19 cellular contexts compared by ENCODE assay signal in the genomic region with DNA sequence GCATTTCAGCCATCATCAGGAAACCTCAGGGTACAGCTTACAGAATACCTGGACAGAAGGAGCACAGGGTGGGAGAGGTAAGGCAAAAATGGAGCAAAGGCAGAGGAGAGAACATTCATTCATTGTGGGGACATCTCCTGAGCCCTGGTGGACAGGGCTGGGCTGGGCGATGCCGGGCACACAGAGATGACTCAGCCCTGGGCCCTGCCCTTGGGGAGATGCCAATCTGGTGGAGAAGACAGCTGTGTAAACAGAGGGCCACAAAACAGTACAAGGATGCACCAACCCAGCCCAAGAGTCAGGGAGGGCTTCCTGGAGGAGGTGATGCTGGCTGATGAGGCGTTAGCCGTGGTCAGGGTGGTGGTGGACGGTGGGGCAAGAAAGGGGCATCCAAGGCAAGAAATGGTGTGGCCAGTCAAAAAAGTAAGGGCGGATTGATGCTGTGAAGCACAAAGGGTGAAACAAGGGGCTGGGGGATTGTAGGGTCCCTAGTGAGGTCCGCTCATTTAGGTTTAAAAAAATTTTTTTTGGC. TPM values are rescaled to one million over a fixed set of nuclear protein-coding genes. Genes with fewer than 3 reads are reported as not detected.
DNase-seq lines count a peak whose midpoint lies in the region; ATAC-seq and TF ChIP-seq lines count a peak whose summit lies in the region.
"Had no signal": no experiment of that assay in that cellular context is flagged by ENCODE, and none has a peak within 500 bp of the region (broad histone marks: within the 10 kb centered on the region; RNA-seq: fewer than 3 reads in every experiment).

No MANE protein-coding gene starts in this region.

- H3K36me3 ChIP-seq in ACC112 (ENCODE audit: insufficient read depth, low read length), result no peaks in the 10 kb centered on the region
- H3K36me3 ChIP-seq: HAP-1, neural progenitor cell had no signal

- no peak overlapping the region for H3K4me3 Mint-ChIP-seq in activated T-helper 2 cell treated with anti-CD3 and anti-CD28 coated beads, Interferon-gamma antibody, Interleukin-2, Interleukin-4, amounts not matched to agents 10 μg/mL and 5 μg/mL and 100 μg/mL, durations not matched to agents 14 hours and 24 hours and 36 hours (ENCODE audit: low read depth)
- no peak overlapping the region for H3K4me3 Mint-ChIP-seq in activated CD8-positive, alpha-beta T cell treated with anti-CD3 and anti-CD28 coated beads, Interleukin-2, amount 10 ng/mL, durations not matched to agents 7 days and 5 days
- H3K4me3 Mint-ChIP-seq: activated CD4-positive, alpha-beta T cell treated with anti-CD3 and anti-CD28 coated beads, Interleukin-2, amount 10 ng/mL, durations not matched to agents 24 days and 14 days; activated T-cell treated with anti-CD3 and anti-CD28 coated beads, Interleukin-2, amount 50 U/mL, for 24 hours; neural progenitor cell; stimulated activated memory B cell treated with anti-CD40 and anti-IgM and Interleukin-4, amounts not matched to agents 10 μg/mL and 1 μg/mL and 100 μg/mL, for 72 hours; T-helper 2 cell treated with Interferon-gamma antibody and Interleukin-4, amounts not matched to agents 5 μg/mL and 100 μg/mL, for 36 hours had no signal

- no peak overlapping the region for H2AFZ ChIP-seq in ACC112 (ENCODE audit: low read length, unreplicated experiment)
- H2AFZ ChIP-seq: neural progenitor cell had no signal

- H3K4me3 ChIP-seq in ACC112 (ENCODE audit: low read depth, low read length), result peak overlapping the region; percentile 21; the same call in 1 of the 2 replicates
- H3K4me3 ChIP-seq in coronary artery, result no peak overlapping the region
- H3K4me3 ChIP-seq: HAP-1, neural progenitor cell had no signal

- H3K27ac Mint-ChIP-seq in activated T-helper 2 cell treated with anti-CD3 and anti-CD28 coated beads, Interferon-gamma antibody, Interleukin-2, Interleukin-4, amounts not matched to agents 10 μg/mL and 5 μg/mL and 100 μg/mL, durations not matched to agents 14 hours and 24 hours and 36 hours, result no peak overlapping the region
- no peak overlapping the region for H3K27ac Mint-ChIP-seq in activated CD8-positive, alpha-beta T cell treated with anti-CD3 and anti-CD28 coated beads, Interleukin-2, amount 10 ng/mL, durations not matched to agents 7 days and 5 days
- H3K27ac Mint-ChIP-seq: activated CD4-positive, alpha-beta T cell treated with anti-CD3 and anti-CD28 coated beads, Interleukin-2, amount 10 ng/mL, durations not matched to agents 24 days and 14 days; activated T-cell treated with anti-CD3 and anti-CD28 coated beads, Interleukin-2, amount 50 U/mL, for 24 hours; neural progenitor cell; stimulated activated memory B cell treated with anti-CD40 and anti-IgM and Interleukin-4, amounts not matched to agents 10 μg/mL and 1 μg/mL and 100 μg/mL, for 72 hours; T-helper 2 cell treated with Interferon-gamma antibody and Interleukin-4, amounts not matched to agents 5 μg/mL and 100 μg/mL, for 36 hours had no signal

- peaks cover 17% of the 10 kb centered on the region for H3K27me3 Mint-ChIP-seq in activated T-helper 2 cell treated with anti-CD3 and anti-CD28 coated beads, Interferon-gamma antibody, Interleukin-2, Interleukin-4, amounts not matched to agents 10 μg/mL and 5 μg/mL and 100 μg/mL, durations not matched to agents 14 hours and 24 hours and 36 hours (ENCODE audit: low read depth)
- H3K27me3 Mint-ChIP-seq in activated CD8-positive, alpha-beta T cell treated with anti-CD3 and anti-CD28 coated beads, Interleukin-2, amount 10 ng/mL, durations not matched to agents 7 days and 5 days (ENCODE audit: low read depth), result peaks cover 14% of the 10 kb centered on the region

- peaks cover 3% of the 10 kb centered on the region for H3K9me3 Mint-ChIP-seq in activated T-helper 2 cell treated with anti-CD3 and anti-CD28 coated beads, Interferon-gamma antibody, Interleukin-2, Interleukin-4, amounts not matched to agents 10 μg/mL and 5 μg/mL and 100 μg/mL, durations not matched to agents 14 hours and 24 hours and 36 hours
- no peaks in the 10 kb centered on the region for H3K9me3 Mint-ChIP-seq in activated CD8-positive, alpha-beta T cell treated with anti-CD3 and anti-CD28 coated beads, Interleukin-2, amount 10 ng/mL, durations not matched to agents 7 days and 5 days (ENCODE audit: insufficient read depth)
- H3K9me3 Mint-ChIP-seq: neural progenitor cell had no signal

- H3K4me1 ChIP-seq in ACC112 (ENCODE audit: control insufficient read depth, insufficient read depth, low read length, unreplicated experiment), result peaks cover 11% of the 10 kb centered on the region
- H3K4me1 ChIP-seq: HAP-1, neural progenitor cell had no signal

- peak; percentile 96 for DNase-seq in LHCN-M2 (ENCODE audit: low read depth)
- DNase-seq in coronary artery (ENCODE audit: low spot score), result peak; percentile 47
- peak; percentile 38 for DNase-seq in kidney tubule cell (ENCODE audit: low spot score)
- DNase-seq in activated T-helper 2 cell treated with anti-CD3 and anti-CD28 coated beads, Interferon-gamma antibody, Interleukin-2, Interleukin-4, amounts not matched to agents 10 μg/mL and 5 μg/mL and 100 μg/mL, durations not matched to agents 14 hours and 24 hours and 36 hours (ENCODE audit: low spot score), result no peak
- no peak for DNase-seq in superior temporal gyrus (ENCODE audit: extremely low spot score)
- no peak for DNase-seq in activated CD8-positive, alpha-beta T cell treated with anti-CD3 and anti-CD28 coated beads, Interleukin-2, amount 10 ng/mL, durations not matched to agents 7 days and 5 days
- DNase-seq: activated CD4-positive, alpha-beta T cell treated with anti-CD3 and anti-CD28 coated beads, Interleukin-2, amount 10 ng/mL, durations not matched to agents 24 days and 14 days; activated T-cell treated with anti-CD3 and anti-CD28 coated beads, Interleukin-2, amount 50 U/mL, for 24 hours; erythroblast; NCI-H2081 treated with DMSO at 0.1 percent for 48 hours; NCI-H774; right cardiac atrium had no signal

- ATAC-seq in GM19023 (IDR thresholded peaks at IDR 0.05; ENCODE audit: unreplicated experiment), result no peak
- ATAC-seq in activated CD8-positive, alpha-beta T cell treated with anti-CD3 and anti-CD28 coated beads, Interleukin-2, amount 10 ng/mL, durations not matched to agents 7 days and 5 days, result no peak
- ATAC-seq: right cardiac atrium; stimulated activated memory B cell treated with anti-CD40 and anti-IgM and Interleukin-4, amounts not matched to agents 10 μg/mL and 1 μg/mL and 100 μg/mL, for 72 hours had no signal

- CTCF ChIA-PET in activated CD8-positive, alpha-beta T cell treated with anti-CD3 and anti-CD28 coated beads, Interleukin-2, amount 10 ng/mL, durations not matched to agents 7 days and 5 days (lab: Charles Lee), result no interaction called here

- TF ChIP-seq CTCF in coronary artery (IDR thresholded peaks at IDR 0.05), result no peak

- no peaks in the 10 kb centered on the region for H3K36me3 Mint-ChIP-seq in activated T-helper 2 cell treated with anti-CD3 and anti-CD28 coated beads, Interferon-gamma antibody, Interleukin-2, Interleukin-4, amounts not matched to agents 10 μg/mL and 5 μg/mL and 100 μg/mL, durations not matched to agents 14 hours and 24 hours and 36 hours (ENCODE audit: low read depth)
- H3K36me3 Mint-ChIP-seq in activated CD8-positive, alpha-beta T cell treated with anti-CD3 and anti-CD28 coated beads, Interleukin-2, amount 10 ng/mL, durations not matched to agents 7 days and 5 days (ENCODE audit: low read depth), result peaks cover 2% of the 10 kb centered on the region
- H3K36me3 Mint-ChIP-seq: neural progenitor cell had no signal

- no peaks in the 10 kb centered on the region for H3K27me3 ChIP-seq in ACC112 (ENCODE audit: insufficient read depth, low read length)

- intact Hi-C loops in activated T-helper 2 cell treated with anti-CD3 and anti-CD28 coated beads, Interferon-gamma antibody, Interleukin-2, Interleukin-4, amounts not matched to agents 10 μg/mL and 5 μg/mL and 100 μg/mL, durations not matched to agents 14 hours and 24 hours and 36 hours (cut with micrococcal nuclease), result no loop called here

- POLR2A ChIA-PET in activated CD8-positive, alpha-beta T cell treated with anti-CD3 and anti-CD28 coated beads, Interleukin-2, amount 10 ng/mL, durations not matched to agents 7 days and 5 days (lab: Charles Lee), result no interaction called here

- H3K27ac ChIP-seq in ACC112 (ENCODE audit: low read depth, low read length) (peak overlapping the region; percentile 88), coronary artery (no peak overlapping the region)
- H3K27ac ChIP-seq: neural progenitor cell had no signal

- no peaks in the 10 kb centered on the region for H3K79me2 ChIP-seq in ACC112 (ENCODE audit: control insufficient read depth, insufficient read depth, low read length, unreplicated experiment)

- H3K4me1 Mint-ChIP-seq in activated T-helper 2 cell treated with anti-CD3 and anti-CD28 coated beads, Interferon-gamma antibody, Interleukin-2, Interleukin-4, amounts not matched to agents 10 μg/mL and 5 μg/mL and 100 μg/mL, durations not matched to agents 14 hours and 24 hours and 36 hours (ENCODE audit: low read depth), result no peaks in the 10 kb centered on the region
- H3K4me1 Mint-ChIP-seq in activated CD8-positive, alpha-beta T cell treated with anti-CD3 and anti-CD28 coated beads, Interleukin-2, amount 10 ng/mL, durations not matched to agents 7 days and 5 days (ENCODE audit: low read depth), result no peaks in the 10 kb centered on the region
- H3K4me1 Mint-ChIP-seq: activated CD4-positive, alpha-beta T cell treated with anti-CD3 and anti-CD28 coated beads, Interleukin-2, amount 10 ng/mL, durations not matched to agents 24 days and 14 days had no signal

RNA-seq across cellular contexts. Expression of a gene that starts 3.6 kb away (rescaled TPM):
- total RNA-seq in LHCN-M2 (2014; rRNA removed), result 59.1 and 139 TPM in 2 replicates
- 1.6 TPM for polyA plus RNA-seq in LHCN-M2 (2012)
- not detected in 2 replicates for total RNA-seq in activated T-helper 2 cell treated with anti-CD3 and anti-CD28 coated beads, Interferon-gamma antibody, Interleukin-2, Interleukin-4, amounts not matched to agents 10 μg/mL and 5 μg/mL and 100 μg/mL, durations not matched to agents 14 hours and 24 hours and 36 hours
- not detected for total RNA-seq in activated CD8-positive, alpha-beta T cell treated with anti-CD3 and anti-CD28 coated beads, Interleukin-2, amount 10 ng/mL, durations not matched to agents 7 days and 5 days
- total RNA-seq: activated CD4-positive, alpha-beta T cell treated with anti-CD3 and anti-CD28 coated beads, Interleukin-2, amount 10 ng/mL, durations not matched to agents 24 days and 14 days had no signal
- polyA plus RNA-seq: AG04450 had no signal

RNA-seq across cellular contexts. Expression of a gene that starts 24.3 kb away (rescaled TPM):
- 9.7 and 10.9 TPM in 2 replicates for total RNA-seq in LHCN-M2 (2014; rRNA removed)
- 4.5 TPM for polyA plus RNA-seq in LHCN-M2 (2012)
- total RNA-seq in activated T-helper 2 cell treated with anti-CD3 and anti-CD28 coated beads, Interferon-gamma antibody, Interleukin-2, Interleukin-4, amounts not matched to agents 10 μg/mL and 5 μg/mL and 100 μg/mL, durations not matched to agents 14 hours and 24 hours and 36 hours, result not detected in 2 replicates
- total RNA-seq in activated CD8-positive, alpha-beta T cell treated with anti-CD3 and anti-CD28 coated beads, Interleukin-2, amount 10 ng/mL, durations not matched to agents 7 days and 5 days, result not detected
- total RNA-seq: activated CD4-positive, alpha-beta T cell treated with anti-CD3 and anti-CD28 coated beads, Interleukin-2, amount 10 ng/mL, durations not matched to agents 24 days and 14 days had no signal
- polyA plus RNA-seq: AG04450 had no signal

RNA-seq across cellular contexts. Expression of a gene that starts 33.6 kb away (rescaled TPM):
- total RNA-seq in LHCN-M2 (2014; rRNA removed), result 0.40 and 1.8 TPM in 2 replicates
- polyA plus RNA-seq in LHCN-M2 (2012), result not detected
- total RNA-seq in activated T-helper 2 cell treated with anti-CD3 and anti-CD28 coated beads, Interferon-gamma antibody, Interleukin-2, Interleukin-4, amounts not matched to agents 10 μg/mL and 5 μg/mL and 100 μg/mL, durations not matched to agents 14 hours and 24 hours and 36 hours, result not detected in 2 replicates
- total RNA-seq in activated CD8-positive, alpha-beta T cell treated with anti-CD3 and anti-CD28 coated beads, Interleukin-2, amount 10 ng/mL, durations not matched to agents 7 days and 5 days, result not detected
- total RNA-seq: activated CD4-positive, alpha-beta T cell treated with anti-CD3 and anti-CD28 coated beads, Interleukin-2, amount 10 ng/mL, durations not matched to agents 24 days and 14 days had no signal
- polyA plus RNA-seq: AG04450 had no signal

RNA-seq across cellular contexts. Expression of a gene that starts 34.3 kb away (rescaled TPM):
- total RNA-seq in LHCN-M2 (2014; rRNA removed), result 12.9 and 27.3 TPM in 2 replicates
- 15.1 TPM for polyA plus RNA-seq in LHCN-M2 (2012)
- 6.7 and 10.9 TPM in 2 replicates for total RNA-seq in activated T-helper 2 cell treated with anti-CD3 and anti-CD28 coated beads, Interferon-gamma antibody, Interleukin-2, Interleukin-4, amounts not matched to agents 10 μg/mL and 5 μg/mL and 100 μg/mL, durations not matched to agents 14 hours and 24 hours and 36 hours
- total RNA-seq in activated CD8-positive, alpha-beta T cell treated with anti-CD3 and anti-CD28 coated beads, Interleukin-2, amount 10 ng/mL, durations not matched to agents 7 days and 5 days, result 1 to 10 TPM; 1.2 to 2.2 TPM

Comparison
In these comparisons a context has a peak if more than half of its experiments do, and no peak if none do; other contexts are left out.
1. DNase-seq: peak in LHCN-M2 (single experiment), coronary artery (single experiment) and kidney tubule cell (single experiment); none in activated T-helper 2 cell treated with anti-CD3 and anti-CD28 coated beads, Interferon-gamma antibody, Interleukin-2, Interleukin-4, amounts not matched to agents 10 μg/mL and 5 μg/mL and 100 μg/mL, durations not matched to agents 14 hours and 24 hours and 36 hours (single experiment), superior temporal gyrus (single experiment) and activated CD8-positive, alpha-beta T cell treated with anti-CD3 and anti-CD28 coated beads, Interleukin-2, amount 10 ng/mL, durations not matched to agents 7 days and 5 days (single experiment).
2. RNA of a gene that starts 3.6 kb away (total RNA-seq): 59.1 to 139 TPM in LHCN-M2; not detected in activated T-helper 2 cell treated with anti-CD3 and anti-CD28 coated beads, Interferon-gamma antibody, Interleukin-2, Interleukin-4, amounts not matched to agents 10 μg/mL and 5 μg/mL and 100 μg/mL, durations not matched to agents 14 hours and 24 hours and 36 hours and not detected in activated CD8-positive, alpha-beta T cell treated with anti-CD3 and anti-CD28 coated beads, Interleukin-2, amount 10 ng/mL, durations not matched to agents 7 days and 5 days; every median in the first group is over 10 times any median in the second.
3. RNA of a gene that starts 24.3 kb away (total RNA-seq): 9.7 to 10.9 TPM in LHCN-M2; not detected in activated T-helper 2 cell treated with anti-CD3 and anti-CD28 coated beads, Interferon-gamma antibody, Interleukin-2, Interleukin-4, amounts not matched to agents 10 μg/mL and 5 μg/mL and 100 μg/mL, durations not matched to agents 14 hours and 24 hours and 36 hours and not detected in activated CD8-positive, alpha-beta T cell treated with anti-CD3 and anti-CD28 coated beads, Interleukin-2, amount 10 ng/mL, durations not matched to agents 7 days and 5 days; every median in the first group is over 10 times any median in the second.